13 cellular contexts compared by ENCODE assay signal in genomic region chr11:67631427-67631826, GRCh38. TPM values are rescaled to one million over a fixed set of nuclear protein-coding genes. Genes with fewer than 3 reads are reported as not detected.
A peak's percentile ranks its signal among the peaks of the same experiment; 100 is the strongest.
DNase-seq lines count a peak whose midpoint lies in the region; ATAC-seq and TF ChIP-seq lines count a peak whose summit lies in the region.
"Had no signal": no experiment of that assay in that cellular context is flagged by ENCODE, and none has a peak within 500 bp of the region (broad histone marks: within the 10 kb centered on the region; RNA-seq: fewer than 3 reads in every experiment).

No MANE protein-coding gene starts in this region.

- peak overlapping the region; percentile 87 for H3K4me2 ChIP-seq in GM23338

- H3K27ac Mint-ChIP-seq in GM23338: no peak overlapping the region

- peaks cover 5% of the 10 kb centered on the region for H3K36me3 Mint-ChIP-seq in GM23338 (ENCODE audit: low read depth)

- no peak overlapping the region; the same call in 1 of the 2 replicates for H3K4me3 ChIP-seq in GM23338
- no peak overlapping the region for H3K4me3 ChIP-seq in RWPE2 (ENCODE audit: severe bottlenecking)
- H3K4me3 ChIP-seq in iPS-18a (ENCODE audit: low read length): peak overlapping the region; percentile 72
- no peak overlapping the region for H3K4me3 ChIP-seq in rectal smooth muscle tissue (ENCODE audit: low read length)

- H3K36me3 ChIP-seq in GM23338 (ENCODE audit: insufficient read depth) (no peaks in the 10 kb centered on the region), RWPE2 (ENCODE audit: low read depth) (no peaks in the 10 kb centered on the region), iPS-18a (ENCODE audit: control insufficient read depth, low read depth, low read length) (peaks cover 7% of the 10 kb centered on the region), rectal smooth muscle tissue (ENCODE audit: control insufficient read depth, insufficient read depth, low read length) (no peaks in the 10 kb centered on the region)

- H3K9me2 ChIP-seq in GM23338 (ENCODE audit: insufficient read depth): no peaks in the 10 kb centered on the region

- H3K9ac ChIP-seq in iPS-18a (ENCODE audit: low read length) (no peak overlapping the region), rectal smooth muscle tissue (ENCODE audit: low read length) (peak overlapping the region; percentile 85)

- H2AFZ ChIP-seq in GM23338: no peak overlapping the region

- H3K4me1 ChIP-seq in GM23338 (ENCODE audit: insufficient read depth): peaks cover 10% of the 10 kb centered on the region; the same call in 1 of the 2 replicates
- no peaks in the 10 kb centered on the region for H3K4me1 ChIP-seq in RWPE2 (ENCODE audit: insufficient read depth, poor library complexity, severe bottlenecking)
- H3K4me1 ChIP-seq in iPS-18a (ENCODE audit: control insufficient read depth, low read depth, low read length): no peaks in the 10 kb centered on the region
- H3K4me1 ChIP-seq in rectal smooth muscle tissue (ENCODE audit: control insufficient read depth, insufficient read depth, low read length): peaks cover 6% of the 10 kb centered on the region

- no peaks in the 10 kb centered on the region; the same call in 1 of the 3 replicates for H3K9me3 Mint-ChIP-seq in GM23338
- H3K9me3 Mint-ChIP-seq: stimulated activated naive CD8-positive, alpha-beta T cell treated with anti-CD3 and anti-CD28 coated beads, Interleukin-15, amount 100 ng/mL, for 72 hours had no signal

- ATAC-seq in GM23338 (no peak), RWPE2 (ENCODE audit: low read depth) (no peak), HG03039 (IDR thresholded peaks at IDR 0.05; ENCODE audit: unreplicated experiment) (no peak), GM18868 (IDR thresholded peaks at IDR 0.05; ENCODE audit: unreplicated experiment) (no peak)
- ATAC-seq: stimulated activated naive CD8-positive, alpha-beta T cell treated with anti-CD3 and anti-CD28 coated beads, Interleukin-15, amount 100 ng/mL, for 72 hours had no signal

- peaks cover 20% of the 10 kb centered on the region; the same call in 2 of the 3 replicates for H3K4me1 Mint-ChIP-seq in GM23338

- H4K20me1 ChIP-seq in GM23338 (replicated peaks; ENCODE audit: insufficient read depth): no peaks in the 10 kb centered on the region

- H3K27ac ChIP-seq in GM23338 (ENCODE audit: low read depth): no peak overlapping the region
- no peak overlapping the region for H3K27ac ChIP-seq in RWPE2 (ENCODE audit: poor library complexity, severe bottlenecking)
- H3K27ac ChIP-seq in iPS-18a (ENCODE audit: low read length): no peak overlapping the region
- H3K27ac ChIP-seq in rectal smooth muscle tissue (ENCODE audit: low read depth, low read length): no peak overlapping the region

- DNase-seq in GM23338 (ENCODE audit: low spot score) (no peak), RWPE2 (ENCODE audit: low spot score) (peak; percentile 51), T-helper 9 cell (no peak)
- DNase-seq: activated CD4-positive, CD25-positive, alpha-beta regulatory T cell; NCI-H1417 treated with DMSO at 0.1 percent for 48 hours; OCI-M1; stimulated activated naive CD8-positive, alpha-beta T cell treated with anti-CD3 and anti-CD28 coated beads, Interleukin-15, amount 100 ng/mL, for 72 hours had no signal

- peaks cover 5% of the 10 kb centered on the region; the same call in 1 of the 2 replicates for H3F3A ChIP-seq in GM23338 (replicated peaks; ENCODE audit: low read depth)

- H3K9me3 ChIP-seq in RWPE2 (ENCODE audit: severe bottlenecking): no peaks in the 10 kb centered on the region
- H3K9me3 ChIP-seq in iPS-18a (ENCODE audit: control insufficient read depth, low read depth, low read length): no peaks in the 10 kb centered on the region

- H3K27me3 ChIP-seq in GM23338 (ENCODE audit: insufficient read depth) (no peaks in the 10 kb centered on the region), RWPE2 (ENCODE audit: insufficient read depth, poor library complexity, severe bottlenecking) (no peaks in the 10 kb centered on the region), iPS-18a (ENCODE audit: control insufficient read depth, insufficient read depth, low read length) (no peaks in the 10 kb centered on the region), rectal smooth muscle tissue (ENCODE audit: control insufficient read depth, insufficient read depth, low read length) (no peaks in the 10 kb centered on the region)

- no peaks in the 10 kb centered on the region for H3K79me2 ChIP-seq in GM23338 (replicated peaks; ENCODE audit: insufficient read depth)

- peak overlapping the region; percentile 78; the same call in 2 of the 3 replicates for H3K4me3 Mint-ChIP-seq in GM23338

- peaks cover 29% of the 10 kb centered on the region for H3K27me3 Mint-ChIP-seq in GM23338 (ENCODE audit: insufficient read depth, low read depth, poor library complexity)
- H3K27me3 Mint-ChIP-seq: stimulated activated naive CD8-positive, alpha-beta T cell treated with anti-CD3 and anti-CD28 coated beads, Interleukin-15, amount 100 ng/mL, for 72 hours had no signal

- TF ChIP-seq CTCF in GM23338 (conservative IDR thresholded peaks at IDR 0.05; ENCODE audit: low read depth in 2 of 2) (no peak), RWPE2 (IDR thresholded peaks at IDR 0.05; ENCODE audit: poor library complexity, severe bottlenecking) (no peak)

TF ChIP-seq in GM23338, 12 proteins besides CTCF, POLR2A, EP300 and RAD21 (continues in another document):
- TF ChIP-seq ZNF114 (CRISPR knock-in tag; IDR thresholded peaks at IDR 0.05) (no peak), STAT1 (IDR thresholded peaks at IDR 0.05; ENCODE audit: unreplicated experiment) (no peak), CREB1 (CRISPR knock-in tag; IDR thresholded peaks at IDR 0.05; ENCODE audit: low read depth) (no peak), REST (IDR thresholded peaks at IDR 0.05; ENCODE audit: unreplicated experiment) (no peak), JUNB (IDR thresholded peaks at IDR 0.05; ENCODE audit: unreplicated experiment) (no peak), NANOG (IDR thresholded peaks at IDR 0.05; ENCODE audit: borderline replicate concordance) (no peak), POLR2AphosphoS5 (IDR thresholded peaks at IDR 0.05; ENCODE audit: low read depth) (no peak), EZH2phosphoT487 (IDR thresholded peaks at IDR 0.05; ENCODE audit: unreplicated experiment) (no peak), ZNF331 (CRISPR knock-in tag; IDR thresholded peaks at IDR 0.05; ENCODE audit: low read depth) (no peak)
- TF ChIP-seq, protein P1, sequence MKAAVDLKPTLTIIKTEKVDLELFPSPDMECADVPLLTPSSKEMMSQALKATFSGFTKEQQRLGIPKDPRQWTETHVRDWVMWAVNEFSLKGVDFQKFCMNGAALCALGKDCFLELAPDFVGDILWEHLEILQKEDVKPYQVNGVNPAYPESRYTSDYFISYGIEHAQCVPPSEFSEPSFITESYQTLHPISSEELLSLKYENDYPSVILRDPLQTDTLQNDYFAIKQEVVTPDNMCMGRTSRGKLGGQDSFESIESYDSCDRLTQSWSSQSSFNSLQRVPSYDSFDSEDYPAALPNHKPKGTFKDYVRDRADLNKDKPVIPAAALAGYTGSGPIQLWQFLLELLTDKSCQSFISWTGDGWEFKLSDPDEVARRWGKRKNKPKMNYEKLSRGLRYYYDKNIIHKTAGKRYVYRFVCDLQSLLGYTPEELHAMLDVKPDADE (IDR thresholded peaks at IDR 0.05): no peak

RNA-seq across cellular contexts. Expression of gene NUDT8, which starts 1.7 kb away (rescaled TPM):
- 5.0 and 6.6 TPM in 2 replicates for total RNA-seq in GM23338 (2014; rRNA removed; shearing (Covaris generic))
- 15.1 and 16.4 TPM in 2 replicates for polyA plus RNA-seq in GM23338 (2016; fragmentation: Nextera tagmentation; extraction: Ambion mirVana)

RNA-seq across cellular contexts. Expression of gene TBX10, which starts 8.1 kb away (rescaled TPM):
- total RNA-seq in GM23338 (2014; rRNA removed; shearing (Covaris generic)): 0.10 TPM in 1 of 2 replicates, not detected in the other
- not detected in 2 replicates for polyA plus RNA-seq in GM23338 (2016; fragmentation: Nextera tagmentation; extraction: Ambion mirVana)
- total RNA-seq: epithelial cell of proximal tubule had no signal
- polyA plus RNA-seq: keratinocyte had no signal

RNA-seq across cellular contexts. Expression of gene ACY3, which starts 19.1 kb away (rescaled TPM):
- total RNA-seq in GM23338 (2014; rRNA removed; shearing (Covaris generic)): 0.31 and 0.87 TPM in 2 replicates
- not detected in 2 replicates for polyA plus RNA-seq in GM23338 (2016; fragmentation: Nextera tagmentation; extraction: Ambion mirVana)
- total RNA-seq: epithelial cell of proximal tubule had no signal
- polyA plus RNA-seq: keratinocyte had no signal

RNA-seq across cellular contexts. Expression of gene NDUFV1, which starts 24.7 kb away (rescaled TPM):
- total RNA-seq in GM23338 (2014; rRNA removed; shearing (Covaris generic)): 202 and 241 TPM in 2 replicates
- 98.6 and 104 TPM in 2 replicates for polyA plus RNA-seq in GM23338 (2016; fragmentation: Nextera tagmentation; extraction: Ambion mirVana)

RNA-seq across cellular contexts. Expression of gene ALDH3B2, which starts 43.0 kb away (rescaled TPM):
- total RNA-seq in GM23338 (2014; rRNA removed; shearing (Covaris generic)): not detected in 2 replicates
- not detected in 2 replicates for polyA plus RNA-seq in GM23338 (2016; fragmentation: Nextera tagmentation; extraction: Ambion mirVana)
- total RNA-seq: epithelial cell of proximal tubule had no signal
